Comparison of ENCODE assay signal across 35 cellular contexts in genomic region chr2:132758995-132759394, GRCh38.
"Had no signal": no experiment of that assay in that cellular context is flagged by ENCODE, and none has a peak within 500 bp of the region (broad histone marks: within the 10 kb centered on the region; RNA-seq: fewer than 3 reads in every experiment).

No MANE protein-coding gene starts in this region.

- DNase-seq: Kasumi-1, MG63, MM.1S, MV-4-11, NCI-H1092, NCI-H1092 treated with DMSO at 0.1 percent for 48 hours, NCI-H1105, NCI-H1105 treated with DMSO at 0.1 percent for 48 hours, NCI-H1417, NCI-H1417 treated with DMSO at 0.1 percent for 48 hours, NCI-H1436, NCI-H1436 treated with DMSO at 0.1 percent for 48 hours, NCI-H146, NCI-H1694, NCI-H1694 treated with DMSO at 0.1 percent for 48 hours, NCI-H187, NCI-H187 treated with DMSO at 0.1 percent for 48 hours, NCI-H1930, NCI-H2029, NCI-H2029 treated with DMSO at 0.1 percent for 48 hours, NCI-H2081, NCI-H2081 treated with DMSO at 0.1 percent for 48 hours, NCI-H2107, NCI-H2171, NCI-H2171 treated with DMSO at 0.1 percent for 48 hours, NCI-H2227 treated with DMSO at 0.1 percent for 48 hours, NCI-H226, NCI-H345, NCI-H446, NCI-H446 treated with DMSO at 0.1 percent for 48 hours, NCI-H510A, NCI-H510A treated with DMSO at 0.1 percent for 48 hours, NCI-H524, NCI-H524 treated with DMSO at 0.1 percent for 48 hours, NCI-H526 had no signal

- H3K36me3 ChIP-seq: MG63 had no signal

- H3K9me3 ChIP-seq: MG63 had no signal

- H3K4me3 ChIP-seq: MG63 had no signal

- H3K27me3 ChIP-seq: MG63 had no signal
